ENCODE assay signal across 38 cellular contexts in the genomic region with DNA sequence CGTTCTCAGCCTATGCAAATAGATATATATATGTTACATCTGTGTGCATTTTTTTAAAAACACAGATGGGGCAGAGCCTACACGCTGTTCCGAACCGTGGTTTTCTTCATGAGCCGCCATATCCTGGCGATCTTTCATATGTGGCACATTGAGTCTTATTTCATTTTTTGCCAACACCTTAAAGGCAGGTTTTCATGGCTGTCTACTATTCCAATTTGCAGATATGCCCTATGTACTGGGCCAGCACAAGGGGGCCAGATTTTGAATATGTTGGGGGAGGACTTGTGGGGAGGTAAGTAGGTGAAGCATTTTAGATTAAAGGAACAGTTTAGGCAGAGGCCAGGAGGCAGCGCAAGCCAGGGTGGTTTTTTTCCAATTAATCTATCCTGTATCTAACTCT. TPM values are rescaled to one million over a fixed set of nuclear protein-coding genes. Genes with fewer than 3 reads are reported as not detected.
"Had no signal": no experiment of that assay in that cellular context is flagged by ENCODE, and none has a peak within 500 bp of the region (broad histone marks: within the 10 kb centered on the region; RNA-seq: fewer than 3 reads in every experiment).

No MANE protein-coding gene starts in this region.

- H3K27me3 ChIP-seq: MG63 had no signal

- H3K9me3 ChIP-seq: MG63 had no signal

- H3K36me3 ChIP-seq: MG63 had no signal

- H3K4me3 ChIP-seq: MG63 had no signal

- DNase-seq: Kasumi-1, MG63, MM.1S, MV-4-11, NCI-H1048, NCI-H1092, NCI-H1092 treated with DMSO at 0.1 percent for 48 hours, NCI-H1105, NCI-H1105 treated with DMSO at 0.1 percent for 48 hours, NCI-H1417, NCI-H1417 treated with DMSO at 0.1 percent for 48 hours, NCI-H1436, NCI-H1436 treated with DMSO at 0.1 percent for 48 hours, NCI-H146, NCI-H1694, NCI-H1694 treated with DMSO at 0.1 percent for 48 hours, NCI-H187, NCI-H187 treated with DMSO at 0.1 percent for 48 hours, NCI-H1930, NCI-H2029, NCI-H2029 treated with DMSO at 0.1 percent for 48 hours, NCI-H2081, NCI-H2081 treated with DMSO at 0.1 percent for 48 hours, NCI-H2107, NCI-H2171, NCI-H2171 treated with DMSO at 0.1 percent for 48 hours, NCI-H2227 treated with DMSO at 0.1 percent for 48 hours, NCI-H226, NCI-H345, NCI-H446, NCI-H446 treated with DMSO at 0.1 percent for 48 hours, NCI-H510A, NCI-H510A treated with DMSO at 0.1 percent for 48 hours, NCI-H524, NCI-H524 treated with DMSO at 0.1 percent for 48 hours had no signal

RNA-seq across cellular contexts. Expression of a gene that starts 16.0 kb away (rescaled TPM):
- total RNA-seq: LHCN-M2, MCF 10A, NCI-H460 had no signal

RNA-seq across cellular contexts. Expression of a gene that starts 57.7 kb away (rescaled TPM):
- total RNA-seq: LHCN-M2, MCF 10A, NCI-H460 had no signal
